9 cellular contexts compared by ENCODE assay signal in genomic region chr6:32126880-32127279, GRCh38. TPM values are rescaled to one million over a fixed set of nuclear protein-coding genes. Genes with fewer than 3 reads are reported as not detected.
A peak's percentile ranks its signal among the peaks of the same experiment; 100 is the strongest.
DNase-seq lines count a peak whose midpoint lies in the region; ATAC-seq and TF ChIP-seq lines count a peak whose summit lies in the region.
"Had no signal": no experiment of that assay in that cellular context is flagged by ENCODE, and none has a peak within 500 bp of the region (broad histone marks: within the 10 kb centered on the region; RNA-seq: fewer than 3 reads in every experiment).

No MANE protein-coding gene starts in this region.

- 36 to 44% (median 41%) methylated on average over 8 of the region's 8 CpGs for WGBS in adrenal gland, 4 donors

- no peaks in the 10 kb centered on the region for H3K27me3 Mint-ChIP-seq in nephron (ENCODE audit: low read depth)

- no peak for TF ChIP-seq POLR2A in adrenal gland (IDR thresholded peaks at IDR 0.05)

- no peaks in the 10 kb centered on the region for H3K9me3 ChIP-seq in adrenal gland (replicated peaks in 1 of 3)

- ATAC-seq in esophagus mucosa (no peak), HG03469 (IDR thresholded peaks at IDR 0.05; ENCODE audit: unreplicated experiment) (no peak)

- H2AFZ ChIP-seq in KMS-11 (ENCODE audit: low read depth) = no peak overlapping the region

- peaks cover 40% of the 10 kb centered on the region for H3K4me1 Mint-ChIP-seq in nephron

- no peaks in the 10 kb centered on the region for H3K9me3 Mint-ChIP-seq in nephron

- H3K79me2 ChIP-seq in KMS-11 (ENCODE audit: insufficient read depth, low read depth) = peaks cover 13% of the 10 kb centered on the region

- no peak for TF ChIP-seq CTCF in AG09309 (IDR thresholded peaks at IDR 0.05; ENCODE audit: control insufficient read depth, insufficient read depth, low read depth, low read length, missing control alignments)
- no peak for TF ChIP-seq CTCF in KMS-11 (conservative IDR thresholded peaks at IDR 0.05; ENCODE audit: low read depth, low read length)
- no peak for TF ChIP-seq CTCF in dorsolateral prefrontal cortex (IDR thresholded peaks at IDR 0.05 in 54 of 56, conservative IDR thresholded peaks at IDR 0.05 in 2 of 56; ENCODE audit: low read depth in 1 of 56, partially characterized antibody in 56 of 56)
- no peak for TF ChIP-seq CTCF in nephron (IDR thresholded peaks at IDR 0.05; ENCODE audit: unreplicated experiment in 3 of 3)
- TF ChIP-seq CTCF in adrenal gland (IDR thresholded peaks at IDR 0.05) = no peak

- no peaks in the 10 kb centered on the region; the same call in 1 of the 2 replicates for H3K36me3 ChIP-seq in KMS-11 (ENCODE audit: insufficient read depth)
- H3K36me3 ChIP-seq in adrenal gland (replicated peaks in 1 of 2) = peaks cover 0 to 38% of the 10 kb centered on the region in 2 donors

- peak overlapping the region; percentile 95 to 100 (median 99) for H3K27ac Mint-ChIP-seq in nephron

- intact Hi-C loops in dorsolateral prefrontal cortex (cut with DNase I) (loop anchor here (2.0 to 10.0 kb wide), 3 partner anchors 28 to 225 kb away; partner anchors contain the start of genes PPT2 (in 1 of the 2) and ZBTB12 (in 1 of the 2)), adrenal gland (cut with DNase I) (no loop called here)

- H3K4me3 ChIP-seq in AG09309 (ENCODE audit: control insufficient read depth, low read depth, low read length) (peak overlapping the region; percentile 93), KMS-11 (IDR thresholded peaks at IDR 0.05; ENCODE audit: insufficient read depth, low read depth, low read length) (no peak overlapping the region), dorsolateral prefrontal cortex (peak overlapping the region in 58 of 59 donors; percentile 60 to 100 (median 93)), adrenal gland (peak overlapping the region in 1 of 4 donors; percentile 96)

- H3K27me3 ChIP-seq in KMS-11 (ENCODE audit: insufficient read depth, low read depth) (no peaks in the 10 kb centered on the region), dorsolateral prefrontal cortex (no peaks in the 10 kb centered on the region), adrenal gland (no peaks in the 10 kb centered on the region)

- peak overlapping the region; percentile 97 to 100 (median 99) for H3K4me3 Mint-ChIP-seq in nephron

- H3K9ac ChIP-seq in KMS-11 = no peak overlapping the region

- H3K36me3 Mint-ChIP-seq in nephron (ENCODE audit: low read depth) = peaks cover 24% of the 10 kb centered on the region

- H4K20me1 ChIP-seq in KMS-11 (ENCODE audit: insufficient read depth) = no peaks in the 10 kb centered on the region

- no peak for DNase-seq in AG09309 (ENCODE audit: low read depth)
- no peak for DNase-seq in dorsolateral prefrontal cortex
- DNase-seq in adrenal gland = no peak
- DNase-seq in NCI-H1694 treated with DMSO at 0.1 percent for 48 hours (lab: John Stamatoyannopoulos, UW) = no peak
- DNase-seq: mesendoderm had no signal

- peak overlapping the region; percentile 56 for H3K4me2 ChIP-seq in KMS-11

- H3K27ac ChIP-seq in KMS-11 (no peak overlapping the region), dorsolateral prefrontal cortex (peak overlapping the region in 8 of 59 donors; percentile 86 to 95 (median 91)), adrenal gland (no peak overlapping the region)

- H3K4me1 ChIP-seq in KMS-11 (ENCODE audit: low read depth, poor library complexity, severe bottlenecking) = peaks cover 22% of the 10 kb centered on the region
- H3K4me1 ChIP-seq in adrenal gland (replicated peaks in 1 of 2) = peaks cover 20 to 29% of the 10 kb centered on the region in 2 donors

RNA-seq across cellular contexts. Expression of gene ATF6B, which starts 1.2 kb away (rescaled TPM):
- total RNA-seq in dorsolateral prefrontal cortex (100 to 1,000 TPM in 8 of 120 experiments, 10 to 100 TPM in 112; 61.3 to 117 (median 80.7) TPM), esophagus mucosa (76.0 TPM), adrenal gland (100 to 1,000 TPM in 2 of 8 donors, 10 to 100 TPM in 6; 22.3 to 109 (median 40.8) TPM)
- polyA plus RNA-seq in adrenal gland = 100 to 1,000 TPM in 1 of 3 donors, 10 to 100 TPM in 2; 42.3 to 136 (median 67.3) TPM

RNA-seq across cellular contexts. Expression of gene FKBPL, which starts 3.2 kb away (rescaled TPM):
- total RNA-seq in dorsolateral prefrontal cortex (1 to 10 TPM; 2.2 to 8.2 (median 5.4) TPM), esophagus mucosa (10.1 TPM), adrenal gland (1 to 10 TPM; 1.6 to 8.0 (median 5.8) TPM)
- polyA plus RNA-seq in adrenal gland = 1 to 10 TPM; 4.9 to 6.1 (median 6.0) TPM

RNA-seq across cellular contexts. Expression of gene TNXB, which starts 17.7 kb away (rescaled TPM):
- total RNA-seq in dorsolateral prefrontal cortex (10 to 100 TPM; 10.8 to 47.8 (median 25.8) TPM), esophagus mucosa (7.6 TPM), adrenal gland (100 to 1,000 TPM; 105 to 403 (median 213) TPM)
- 100 to 1,000 TPM in 2 of 3 donors, 10 to 100 TPM in 1; 19.6 to 506 (median 248) TPM for polyA plus RNA-seq in adrenal gland

RNA-seq across cellular contexts. Expression of gene PRRT1, which starts 24.9 kb away (rescaled TPM):
- 100 to 1,000 TPM in 2 of 120 experiments, 10 to 100 TPM in 118; 29.0 to 121 (median 64.1) TPM for total RNA-seq in dorsolateral prefrontal cortex
- total RNA-seq in esophagus mucosa = 0.40 TPM
- 1 to 10 TPM in 6 of 8 donors, under 1 TPM in 1, not detected in 1; 0.66 to 4.8 (median 2.0) TPM for total RNA-seq in adrenal gland
- 10 to 100 TPM in 2 of 3 donors, 1 to 10 TPM in 1; 1.6 to 26.0 (median 14.7) TPM for polyA plus RNA-seq in adrenal gland

RNA-seq across cellular contexts. Expression of gene PPT2, which starts 27.1 kb away (rescaled TPM):
- total RNA-seq in dorsolateral prefrontal cortex = 10 to 100 TPM; 21.2 to 55.9 (median 31.2) TPM
- 18.1 TPM for total RNA-seq in esophagus mucosa
- total RNA-seq in adrenal gland = 10 to 100 TPM; 10.4 to 33.6 (median 27.0) TPM
- polyA plus RNA-seq in adrenal gland = 10 to 100 TPM; 15.8 to 19.9 (median 16.5) TPM

Comparison
In these comparisons a context has a peak if more than half of its experiments do, and no peak if none do; other contexts are left out.
1. intact Hi-C loops: an anchor here in dorsolateral prefrontal cortex (2.0 to 10.0 kb wide); none called in adrenal gland.